ENCODE assay signal across 9 cellular contexts in the genomic region with DNA sequence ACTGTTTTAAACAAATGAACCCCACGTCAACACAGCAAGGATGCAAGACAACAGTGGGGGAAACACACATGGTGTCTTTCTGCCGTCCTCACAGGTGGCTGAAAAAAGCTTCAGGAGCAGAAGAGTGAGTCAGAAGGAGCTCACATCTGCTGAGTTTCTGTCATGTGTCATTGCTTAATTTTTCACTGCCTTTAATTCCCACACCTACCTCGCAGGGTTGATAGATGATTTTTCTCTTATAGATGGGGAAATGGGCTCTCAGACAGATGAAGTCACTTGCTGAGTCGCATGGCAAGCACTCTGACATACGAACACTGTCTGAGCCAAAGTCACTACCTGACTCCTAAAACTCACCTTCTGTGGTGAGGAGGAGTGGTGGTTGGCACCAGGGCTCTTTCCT. TPM values are rescaled to one million over a fixed set of nuclear protein-coding genes. Genes with fewer than 3 reads are reported as not detected.
DNase-seq lines count a peak whose midpoint lies in the region; ATAC-seq, FAIRE-seq and TF ChIP-seq lines count a peak whose summit lies in the region.
"Had no signal": no experiment of that assay in that cellular context is flagged by ENCODE, and none has a peak within 500 bp of the region (broad histone marks: within the 10 kb centered on the region; RNA-seq: fewer than 3 reads in every experiment).

No MANE protein-coding gene starts in this region.

- H3K27me3 ChIP-seq in colonic mucosa = no peaks in the 10 kb centered on the region
- H3K27me3 ChIP-seq in effector memory CD4-positive, alpha-beta T cell (replicated peaks; ENCODE audit: control insufficient read depth, insufficient read depth, low read length, poor library complexity, severe bottlenecking) = peaks cover 5% of the 10 kb centered on the region

- no peak overlapping the region for H3K9ac ChIP-seq in colonic mucosa (ENCODE audit: low read depth in 2 of 2, low read length in 2 of 2)

- no peaks in the 10 kb centered on the region for H3K9me3 ChIP-seq in colonic mucosa
- no peaks in the 10 kb centered on the region for H3K9me3 ChIP-seq in effector memory CD4-positive, alpha-beta T cell (ENCODE audit: control insufficient read depth, low read length)

- H3K4me1 ChIP-seq in colonic mucosa = no peaks in the 10 kb centered on the region
- no peaks in the 10 kb centered on the region for H3K4me1 ChIP-seq in effector memory CD4-positive, alpha-beta T cell (ENCODE audit: control insufficient read depth, insufficient read depth, low read length, poor library complexity, severe bottlenecking)

- H3K4me3 ChIP-seq in fibroblast of villous mesenchyme (ENCODE audit: low read depth, low read length) = no peak overlapping the region
- no peak overlapping the region for H3K4me3 ChIP-seq in colonic mucosa
- no peak overlapping the region for H3K4me3 ChIP-seq in effector memory CD4-positive, alpha-beta T cell (ENCODE audit: insufficient read depth, low read depth, low read length, poor library complexity, severe bottlenecking)

- intact Hi-C loops in colonic mucosa (cut with DNase I) = no loop called here

- FAIRE-seq in HTR-8/SVneo (lab: Jason Lieb, UNC) = peak; percentile 55

- no peaks in the 10 kb centered on the region for H3K36me3 ChIP-seq in colonic mucosa
- H3K36me3 ChIP-seq in effector memory CD4-positive, alpha-beta T cell (ENCODE audit: control insufficient read depth, insufficient read depth, low read length) = no peaks in the 10 kb centered on the region

- no peak for TF ChIP-seq CTCF in GM10266 (IDR thresholded peaks at IDR 0.05; ENCODE audit: control insufficient read depth, insufficient read depth, low read depth, missing control alignments)
- TF ChIP-seq CTCF in fibroblast of villous mesenchyme (IDR thresholded peaks at IDR 0.05; ENCODE audit: insufficient read depth, low read depth, low read length) = no peak
- TF ChIP-seq CTCF in colonic mucosa (IDR thresholded peaks at IDR 0.05) = no peak

- H3K27ac ChIP-seq in colonic mucosa = no peak overlapping the region
- H3K27ac ChIP-seq in effector memory CD4-positive, alpha-beta T cell (ENCODE audit: insufficient read depth, low read length, poor library complexity, severe bottlenecking) = no peak overlapping the region
- H3K27ac ChIP-seq: VCaP had no signal

- peak; percentile 44 for ATAC-seq in GM21367 (IDR thresholded peaks at IDR 0.05; ENCODE audit: unreplicated experiment)

- DNase-seq in GM10266 (ENCODE audit: extremely low spot score) (peak; percentile 14), HTR-8/SVneo (ENCODE audit: insufficient read length, low spot score) (no peak), fibroblast of villous mesenchyme (ENCODE audit: low read depth) (peak; percentile 34), colonic mucosa (no peak), NCI-H187 treated with DMSO at 0.1 percent for 48 hours (lab: John Stamatoyannopoulos, UW) (no peak), SKM-1 (lab: John Stamatoyannopoulos, UW; ENCODE audit: unreplicated experiment) (no peak)
- no peak for DNase-seq in effector memory CD4-positive, alpha-beta T cell

RNA-seq across cellular contexts. Expression of gene CARMIL1, which starts 28.3 kb away (rescaled TPM):
- 11.2 and 12.2 TPM in 2 replicates for total RNA-seq in fibroblast of villous mesenchyme
- 10 to 100 TPM; 38.6 to 50.2 TPM for total RNA-seq in colonic mucosa

Comparison
In these comparisons a context has a peak if more than half of its experiments do, and no peak if none do; other contexts are left out.
1. DNase-seq: peak in GM10266 (single experiment) and fibroblast of villous mesenchyme (single experiment); none in HTR-8/SVneo (single experiment), colonic mucosa (single experiment), effector memory CD4-positive, alpha-beta T cell (0 of 3), NCI-H187 treated with DMSO at 0.1 percent for 48 hours (single experiment) and SKM-1 (single experiment).